Comparison of ENCODE assay signal across 15 cellular contexts in genomic region chr14:98234208-98234607, GRCh38.
DNase-seq lines count a peak whose midpoint lies in the region; ATAC-seq and TF ChIP-seq lines count a peak whose summit lies in the region.
"Had no signal": no experiment of that assay in that cellular context is flagged by ENCODE, and none has a peak within 500 bp of the region (broad histone marks: within the 10 kb centered on the region; RNA-seq: fewer than 3 reads in every experiment).

No MANE protein-coding gene starts in this region.

- H3K9me3 Mint-ChIP-seq in activated T-cell treated with anti-CD3 and anti-CD28 coated beads, Interleukin-2, amount 50 U/mL, for 24 hours = peaks cover 8% of the 10 kb centered on the region
- peaks cover 9% of the 10 kb centered on the region for H3K9me3 Mint-ChIP-seq in activated T-helper 17 cell treated with anti-CD3 and anti-CD28 coated beads, Interleukin-2, amount 50 U/mL, for 72 hours

- H3K27ac Mint-ChIP-seq in activated T-cell treated with anti-CD3 and anti-CD28 coated beads, Interleukin-2, amount 50 U/mL, for 24 hours = peak overlapping the region; percentile 80
- peak overlapping the region; percentile 82 for H3K27ac Mint-ChIP-seq in activated T-helper 17 cell treated with anti-CD3 and anti-CD28 coated beads, Interleukin-2, amount 50 U/mL, for 72 hours

- peaks cover 78% of the 10 kb centered on the region for H3K4me1 Mint-ChIP-seq in activated T-cell treated with anti-CD3 and anti-CD28 coated beads, Interleukin-2, amount 50 U/mL, for 24 hours (ENCODE audit: low read depth)
- peaks cover 52% of the 10 kb centered on the region for H3K4me1 Mint-ChIP-seq in activated T-helper 17 cell treated with anti-CD3 and anti-CD28 coated beads, Interleukin-2, amount 50 U/mL, for 72 hours

- DNase-seq in activated T-cell treated with anti-CD3 and anti-CD28 coated beads, Interleukin-2, amount 50 U/mL, for 24 hours = no peak
- DNase-seq in activated T-cell treated with anti-CD3 and anti-CD28 coated beads, Interleukin-2, amount 50 U/mL, for 1 hour = no peak
- DNase-seq in retinal pigment epithelial cell (ENCODE audit: low read depth) = peak; percentile 6
- no peak for DNase-seq in NCI-H146 treated with DMSO at 0.1 percent for 48 hours (lab: John Stamatoyannopoulos, UW; ENCODE audit: unreplicated experiment)
- DNase-seq: amniotic stem cell, lower lobe of right lung, NCI-H2171 treated with DMSO at 0.1 percent for 48 hours, RPMI8226, stomach, uterus had no signal

- no peaks in the 10 kb centered on the region for H3K27me3 Mint-ChIP-seq in activated T-cell treated with anti-CD3 and anti-CD28 coated beads, Interleukin-2, amount 50 U/mL, for 24 hours
- no peaks in the 10 kb centered on the region for H3K27me3 Mint-ChIP-seq in activated T-helper 17 cell treated with anti-CD3 and anti-CD28 coated beads, Interleukin-2, amount 50 U/mL, for 72 hours

- ATAC-seq in GM18520 (IDR thresholded peaks at IDR 0.05; ENCODE audit: unreplicated experiment) (peak; percentile 52), GM21526 (IDR thresholded peaks at IDR 0.05; ENCODE audit: low FRiP score, unreplicated experiment) (no peak), GM19397 (IDR thresholded peaks at IDR 0.05; ENCODE audit: unreplicated experiment) (no peak)
- peak; percentile 99 for ATAC-seq in activated T-helper 17 cell treated with anti-CD3 and anti-CD28 coated beads, Interleukin-2, amount 50 U/mL, for 72 hours (replicated peaks)
- ATAC-seq: gastroesophageal sphincter, lower lobe of right lung had no signal

- no peak overlapping the region for H3K4me3 Mint-ChIP-seq in activated T-cell treated with anti-CD3 and anti-CD28 coated beads, Interleukin-2, amount 50 U/mL, for 24 hours
- H3K4me3 Mint-ChIP-seq in activated T-helper 17 cell treated with anti-CD3 and anti-CD28 coated beads, Interleukin-2, amount 50 U/mL, for 72 hours = peak overlapping the region; percentile 51

- H3K4me3 ChIP-seq in retinal pigment epithelial cell (ENCODE audit: low read length) = no peak overlapping the region
- H3K4me3 ChIP-seq: gastroesophageal sphincter, lower lobe of right lung, stomach, uterus had no signal

- TF ChIP-seq CTCF in retinal pigment epithelial cell (conservative IDR thresholded peaks at IDR 0.05; ENCODE audit: low read depth, low read length) = no peak

- H3K36me3 Mint-ChIP-seq in activated T-cell treated with anti-CD3 and anti-CD28 coated beads, Interleukin-2, amount 50 U/mL, for 24 hours (ENCODE audit: low read depth) = no peaks in the 10 kb centered on the region
- no peaks in the 10 kb centered on the region for H3K36me3 Mint-ChIP-seq in activated T-helper 17 cell treated with anti-CD3 and anti-CD28 coated beads, Interleukin-2, amount 50 U/mL, for 72 hours (ENCODE audit: low read depth)

Comparison
In these comparisons a context has a peak if more than half of its experiments do, and no peak if none do; other contexts are left out.
1. ATAC-seq: peak in GM18520 (single experiment) and activated T-helper 17 cell treated with anti-CD3 and anti-CD28 coated beads, Interleukin-2, amount 50 U/mL, for 72 hours (single experiment); none in GM21526 (single experiment) and GM19397 (single experiment).